ENCODE assay signal across 37 cellular contexts in the genomic region with DNA sequence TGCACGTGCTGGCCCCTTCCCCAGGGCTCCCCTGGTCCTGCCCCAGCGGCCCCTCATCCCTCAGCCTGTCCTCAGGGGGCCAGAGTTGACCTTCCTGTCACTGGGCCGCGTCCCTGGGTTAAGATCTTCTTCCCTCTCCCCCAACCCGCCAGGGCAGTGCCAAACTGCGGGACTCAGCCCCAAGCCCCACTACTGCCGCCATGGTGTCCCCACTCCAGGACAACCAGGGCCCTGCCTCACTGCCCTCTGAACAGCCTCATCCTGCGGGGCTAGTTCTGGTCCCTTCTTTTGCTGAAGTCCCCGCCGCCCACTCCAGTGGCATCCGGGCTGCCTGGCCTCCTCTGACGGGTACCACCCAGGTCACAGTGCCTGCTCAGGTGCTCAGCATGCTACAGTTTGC. TPM values are rescaled to one million over a fixed set of nuclear protein-coding genes. Genes with fewer than 3 reads are reported as not detected.
"Had no signal": no experiment of that assay in that cellular context is flagged by ENCODE, and none has a peak within 500 bp of the region (broad histone marks: within the 10 kb centered on the region; RNA-seq: fewer than 3 reads in every experiment).

No MANE protein-coding gene starts in this region.

- H3K4me3 Mint-ChIP-seq: dendritic cell treated with granulocyte-macrophage colony-stimulating factor and Interleukin-4, amounts not matched to agents 40 ng/mL and 50 ng/mL, for 4 days; mesothelial cell of epicardium; naive B cell; nephron; neural progenitor cell; stimulated activated memory B cell treated with anti-CD40 and anti-IgM and Interleukin-4, amounts not matched to agents 10 μg/mL and 1 μg/mL and 100 μg/mL, for 72 hours; type B pancreatic cell had no signal

- H3K4me1 ChIP-seq: colonic mucosa, esophagus muscularis mucosa, foreskin keratinocyte, gastroesophageal sphincter, heart right ventricle, neural progenitor cell, prostate gland, testis, tibial artery had no signal

- DNase-seq: central memory CD4-positive, alpha-beta T cell; colonic mucosa; effector memory CD4-positive, alpha-beta T cell; foreskin keratinocyte; heart right ventricle; hippocampal formation; kidney glomerular epithelial cell; left colon; mesenchymal stem cell; naive B cell; nucleus accumbens; retina; stimulated activated CD4-positive, alpha-beta T cell treated with anti-CD3 and anti-CD28 coated beads, Interleukin-2, amount 100 ng/mL, for 24 hours; stimulated activated CD4-positive, alpha-beta T cell treated with anti-CD3 and anti-CD28 coated beads, Interleukin-4, amount 100 ng/mL, for 4 hours; stimulated activated naive CD8-positive, alpha-beta T cell treated with anti-CD3 and anti-CD28 coated beads, Interleukin-15, Interleukin-2, amounts not matched to agents 100 U/mL and 50 U/mL, for 24 hours; substantia nigra; testis; tibial artery had no signal

- FAIRE-seq: endothelial cell of umbilical vein, islet of Langerhans had no signal

- ATAC-seq: foreskin keratinocyte; gastroesophageal sphincter; left colon; mucosa of descending colon; stimulated activated memory B cell treated with anti-CD40 and anti-IgM and Interleukin-4, amounts not matched to agents 10 μg/mL and 1 μg/mL and 100 μg/mL, for 72 hours; stimulated activated naive CD8-positive, alpha-beta T cell treated with anti-CD3 and anti-CD28 coated beads, Interleukin-15, Interleukin-2, amounts not matched to agents 100 U/mL and 50 U/mL, for 24 hours had no signal

- H3K36me3 ChIP-seq: colonic mucosa, esophagus muscularis mucosa, gastroesophageal sphincter, heart right ventricle, neural progenitor cell, prostate gland, tibial artery had no signal

- H3K27me3 ChIP-seq: testis had no signal

- H3K4me1 Mint-ChIP-seq: naive B cell; stimulated activated memory B cell treated with anti-CD40 and anti-IgM and Interleukin-4, amounts not matched to agents 10 μg/mL and 1 μg/mL and 100 μg/mL, for 72 hours had no signal

- H3K9me3 Mint-ChIP-seq: dendritic cell treated with granulocyte-macrophage colony-stimulating factor and Interleukin-4, amounts not matched to agents 40 ng/mL and 50 ng/mL, for 4 days; mesothelial cell of epicardium; nephron; type B pancreatic cell had no signal

- H3K27ac ChIP-seq: colonic mucosa, esophagus muscularis mucosa, foreskin keratinocyte, gastroesophageal sphincter, heart right ventricle, neural progenitor cell, prostate gland, testis, tibial artery had no signal

- H3K36me3 Mint-ChIP-seq: mesothelial cell of epicardium; naive B cell; neural progenitor cell; stimulated activated memory B cell treated with anti-CD40 and anti-IgM and Interleukin-4, amounts not matched to agents 10 μg/mL and 1 μg/mL and 100 μg/mL, for 72 hours; type B pancreatic cell had no signal

- H3K9ac ChIP-seq: neural progenitor cell had no signal

- H3K4me3 ChIP-seq: colonic mucosa, esophagus muscularis mucosa, gastroesophageal sphincter, heart right ventricle, mucosa of descending colon, neural progenitor cell, prostate gland, smooth muscle cell, testis, tibial artery had no signal

- H3K27ac Mint-ChIP-seq: dendritic cell treated with granulocyte-macrophage colony-stimulating factor and Interleukin-4, amounts not matched to agents 40 ng/mL and 50 ng/mL, for 4 days; mesothelial cell of epicardium; naive B cell; nephron; neural progenitor cell; stimulated activated memory B cell treated with anti-CD40 and anti-IgM and Interleukin-4, amounts not matched to agents 10 μg/mL and 1 μg/mL and 100 μg/mL, for 72 hours; type B pancreatic cell had no signal

- H3K9me3 ChIP-seq: colonic mucosa, esophagus muscularis mucosa, gastroesophageal sphincter, heart right ventricle, mucosa of descending colon, prostate gland, testis, tibial artery had no signal

RNA-seq across cellular contexts. Expression of a gene that starts 37.5 kb away (rescaled TPM):
- total RNA-seq: colonic mucosa, endothelial cell of umbilical vein, esophagus muscularis mucosa, fibroblast of lung, foreskin keratinocyte, gastroesophageal sphincter, heart right ventricle, left colon, liver, lung microvascular endothelial cell, mesothelial cell of epicardium, mucosa of descending colon, osteocyte, prostate gland, sciatic nerve, smooth muscle cell, urinary bladder had no signal
- polyA plus RNA-seq: endothelial cell of umbilical vein, fibroblast of lung, foreskin keratinocyte, heart right ventricle, liver, smooth muscle cell, urinary bladder had no signal
